5 cellular contexts compared by ENCODE assay signal in genomic region chr12:25189171-25189570, GRCh38. TPM values are rescaled to one million over a fixed set of nuclear protein-coding genes. Genes with fewer than 3 reads are reported as not detected.
"Had no signal": no experiment of that assay in that cellular context is flagged by ENCODE, and none has a peak within 500 bp of the region (broad histone marks: within the 10 kb centered on the region; RNA-seq: fewer than 3 reads in every experiment).

No MANE protein-coding gene starts in this region.

RNA-seq across cellular contexts. Expression of gene DNAI7, which starts 5.8 kb away (rescaled TPM):
- total RNA-seq: chondrocyte, endothelial cell of umbilical vein, gastrocnemius medialis, hepatocyte, lung microvascular endothelial cell had no signal
- polyA plus RNA-seq: endothelial cell of umbilical vein, hepatocyte had no signal
